Comparison of ENCODE assay signal across 9 cellular contexts in the genomic region with DNA sequence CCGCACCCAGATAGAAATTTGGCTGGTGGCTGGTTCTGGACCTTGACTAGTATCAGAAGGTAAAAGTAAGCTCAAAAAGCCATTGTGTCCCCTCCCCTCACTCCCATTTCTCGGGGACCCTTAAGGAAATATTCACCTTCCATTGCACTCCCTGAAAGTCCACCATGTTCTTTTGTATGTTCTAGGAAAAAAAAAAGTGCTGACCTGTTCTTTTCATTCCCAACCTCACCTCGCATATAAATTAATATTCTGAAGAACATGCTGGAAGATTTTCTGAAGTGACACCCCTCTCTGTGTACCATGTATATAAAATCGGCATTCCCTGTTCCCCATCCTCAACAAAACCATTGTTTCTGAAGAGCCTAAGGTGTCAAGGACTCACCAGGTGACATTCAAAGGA. TPM values are rescaled to one million over a fixed set of nuclear protein-coding genes. Genes with fewer than 3 reads are reported as not detected.
"Had no signal": no experiment of that assay in that cellular context is flagged by ENCODE, and none has a peak within 500 bp of the region (broad histone marks: within the 10 kb centered on the region; RNA-seq: fewer than 3 reads in every experiment).

No MANE protein-coding gene starts in this region.

- DNase-seq: H7, Karpas-422 had no signal

- H3K9me3 ChIP-seq: HAP-1 had no signal

- H3K4me1 ChIP-seq: HAP-1 had no signal

- H3K4me3 ChIP-seq: GM23338, HAP-1 had no signal

- ATAC-seq: GM23338, HCT116 had no signal

- H3K36me3 ChIP-seq: HAP-1 had no signal

- H3K27ac ChIP-seq: KMS-11 had no signal

- H3K9ac ChIP-seq: KMS-11 had no signal

- H3K4me2 ChIP-seq: GM23338, KMS-11 had no signal

- H2AFZ ChIP-seq: GM23338 had no signal

- FAIRE-seq: HTR-8/SVneo had no signal

RNA-seq across cellular contexts. Expression of gene MBD3L3, which starts 54.2 kb away (rescaled TPM):
- total RNA-seq: GM23338, H4, H7, HT-29 had no signal
- polyA plus RNA-seq: GM23338 had no signal
